33 cellular contexts compared by ENCODE assay signal in genomic region chr5:15137414-15137813, GRCh38.
"Had no signal": no experiment of that assay in that cellular context is flagged by ENCODE, and none has a peak within 500 bp of the region (broad histone marks: within the 10 kb centered on the region; RNA-seq: fewer than 3 reads in every experiment).

No MANE protein-coding gene starts in this region.

- H3K9me3 ChIP-seq: ascending aorta, breast epithelium, colonic mucosa, esophagus squamous epithelium, gastroesophageal sphincter, heart right ventricle had no signal

- H3K27ac ChIP-seq: ascending aorta, breast epithelium, cardiac muscle cell, colonic mucosa, epithelial cell of prostate, esophagus squamous epithelium, gastroesophageal sphincter, heart right ventricle, WERI-Rb-1 had no signal

- H3K4me3 ChIP-seq: ascending aorta, breast epithelium, cardiac muscle cell, colonic mucosa, esophagus squamous epithelium, gastroesophageal sphincter, heart right ventricle had no signal

- H3K36me3 Mint-ChIP-seq: activated CD4-positive, alpha-beta memory T cell treated with anti-CD3 and anti-CD28 coated beads for 36 hours; activated naive CD4-positive, alpha-beta T cell treated with anti-CD3 and anti-CD28 coated beads, Interleukin-2, amount 10 ng/mL, durations not matched to agents 7 days and 5 days; activated naive CD8-positive, alpha-beta T cell treated with anti-CD3 and anti-CD28 coated beads, Interleukin-2, amount 10 ng/mL, durations not matched to agents 7 days and 5 days; brain had no signal

- H3K9me3 Mint-ChIP-seq: activated CD4-positive, alpha-beta T cell treated with anti-CD3 and anti-CD28 coated beads, Interleukin-2, amount 10 ng/mL, durations not matched to agents 24 days and 14 days had no signal

- H3K4me3 Mint-ChIP-seq: activated CD4-positive, alpha-beta memory T cell treated with anti-CD3 and anti-CD28 coated beads for 36 hours; activated CD4-positive, alpha-beta T cell treated with anti-CD3 and anti-CD28 coated beads for 36 hours; activated CD4-positive, alpha-beta T cell treated with anti-CD3 and anti-CD28 coated beads, Interleukin-2, amount 10 ng/mL, durations not matched to agents 24 days and 14 days; activated naive CD4-positive, alpha-beta T cell treated with anti-CD3 and anti-CD28 coated beads, Interleukin-2, amount 10 ng/mL, durations not matched to agents 7 days and 5 days; activated naive CD8-positive, alpha-beta T cell treated with anti-CD3 and anti-CD28 coated beads, Interleukin-2, amount 10 ng/mL, durations not matched to agents 7 days and 5 days; activated T-cell treated with anti-CD3 and anti-CD28 coated beads, Interleukin-2, amount 50 U/mL, for 24 hours; activated T-cell treated with anti-CD3 and anti-CD28 coated beads, Interleukin-2, amount 50 U/mL, for 72 hours; brain; T-helper 17 cell; T-helper 2 cell treated with Interferon-gamma antibody and Interleukin-4, amounts not matched to agents 5 μg/mL and 100 μg/mL, for 36 hours had no signal

- H3K27me3 ChIP-seq: ascending aorta, breast epithelium, cardiac muscle cell, colonic mucosa, esophagus squamous epithelium, gastroesophageal sphincter had no signal

- FAIRE-seq: endometrium, endothelial cell of umbilical vein had no signal

- DNase-seq: activated CD4-positive, alpha-beta memory T cell treated with anti-CD3 and anti-CD28 coated beads for 36 hours; activated CD4-positive, alpha-beta T cell treated with anti-CD3 and anti-CD28 coated beads for 36 hours; activated CD4-positive, alpha-beta T cell treated with anti-CD3 and anti-CD28 coated beads, Interleukin-2, amount 10 ng/mL, durations not matched to agents 24 days and 14 days; activated CD4-positive, CD25-positive, alpha-beta regulatory T cell; activated CD4-positive, CD25-positive, alpha-beta regulatory T cell treated with anti-CD3 and anti-CD28 coated beads, Interleukin-2, amount 50 U/mL, for 72 hours; activated CD8-positive, alpha-beta memory T cell treated with anti-CD3 and anti-CD28 coated beads, Interleukin-2, amount 50 U/mL, for 48 hours; activated gamma-delta T cell; activated naive CD4-positive, alpha-beta T cell; activated naive CD4-positive, alpha-beta T cell treated with anti-CD3 and anti-CD28 coated beads, Interleukin-2, amount 10 ng/mL, durations not matched to agents 7 days and 5 days; activated naive CD8-positive, alpha-beta T cell treated with anti-CD3 and anti-CD28 coated beads, Interleukin-2, amount 10 ng/mL, durations not matched to agents 7 days and 5 days; activated T-cell treated with anti-CD3 and anti-CD28 coated beads for 4 hours; activated T-cell treated with anti-CD3 and anti-CD28 coated beads, Interleukin-2, amount 50 U/mL, for 24 hours; activated T-cell treated with anti-CD3 and anti-CD28 coated beads, Interleukin-2, amount 50 U/mL, for 72 hours; central memory CD4-positive, alpha-beta T cell; cerebellar nuclear complex; colonic mucosa; effector CD8-positive, alpha-beta T cell; esophagus squamous epithelium; foreskin melanocyte; heart right ventricle; T-helper 17 cell; T1000; WERI-Rb-1 had no signal

- ATAC-seq: activated CD4-positive, alpha-beta T cell treated with anti-CD3 and anti-CD28 coated beads for 36 hours; activated naive CD4-positive, alpha-beta T cell treated with anti-CD3 and anti-CD28 coated beads, Interleukin-2, amount 50 U/mL, for 72 hours; activated T-cell treated with anti-CD3 and anti-CD28 coated beads, Interleukin-2, amount 50 U/mL, for 72 hours; gastroesophageal sphincter; heart right ventricle; T-helper 17 cell had no signal

- H3K4me1 ChIP-seq: ascending aorta, breast epithelium, colonic mucosa, esophagus squamous epithelium, gastroesophageal sphincter had no signal

- H3K27me3 Mint-ChIP-seq: activated CD4-positive, alpha-beta memory T cell treated with anti-CD3 and anti-CD28 coated beads for 36 hours; activated CD4-positive, alpha-beta T cell treated with anti-CD3 and anti-CD28 coated beads for 36 hours; activated CD4-positive, alpha-beta T cell treated with anti-CD3 and anti-CD28 coated beads, Interleukin-2, amount 10 ng/mL, durations not matched to agents 24 days and 14 days; activated T-cell treated with anti-CD3 and anti-CD28 coated beads, Interleukin-2, amount 50 U/mL, for 24 hours; T-helper 17 cell had no signal

- H3K36me3 ChIP-seq: ascending aorta, breast epithelium, cardiac muscle cell, colonic mucosa, esophagus squamous epithelium, gastroesophageal sphincter, heart right ventricle, WERI-Rb-1 had no signal

- H3K27ac Mint-ChIP-seq: activated CD4-positive, alpha-beta memory T cell treated with anti-CD3 and anti-CD28 coated beads for 36 hours; activated CD4-positive, alpha-beta T cell treated with anti-CD3 and anti-CD28 coated beads for 36 hours; activated CD4-positive, alpha-beta T cell treated with anti-CD3 and anti-CD28 coated beads, Interleukin-2, amount 10 ng/mL, durations not matched to agents 24 days and 14 days; activated naive CD4-positive, alpha-beta T cell treated with anti-CD3 and anti-CD28 coated beads, Interleukin-2, amount 10 ng/mL, durations not matched to agents 7 days and 5 days; activated naive CD4-positive, alpha-beta T cell treated with anti-CD3 and anti-CD28 coated beads, Interleukin-2, amount 50 U/mL, for 72 hours; activated naive CD8-positive, alpha-beta T cell treated with anti-CD3 and anti-CD28 coated beads, Interleukin-2, amount 10 ng/mL, durations not matched to agents 7 days and 5 days; activated T-cell treated with anti-CD3 and anti-CD28 coated beads, Interleukin-2, amount 50 U/mL, for 24 hours; activated T-cell treated with anti-CD3 and anti-CD28 coated beads, Interleukin-2, amount 50 U/mL, for 72 hours; brain; T-helper 17 cell; T-helper 2 cell treated with Interferon-gamma antibody and Interleukin-4, amounts not matched to agents 5 μg/mL and 100 μg/mL, for 36 hours had no signal

- H3K4me1 Mint-ChIP-seq: activated CD4-positive, alpha-beta T cell treated with anti-CD3 and anti-CD28 coated beads for 36 hours; activated CD4-positive, alpha-beta T cell treated with anti-CD3 and anti-CD28 coated beads, Interleukin-2, amount 10 ng/mL, durations not matched to agents 24 days and 14 days; activated naive CD4-positive, alpha-beta T cell treated with anti-CD3 and anti-CD28 coated beads, Interleukin-2, amount 10 ng/mL, durations not matched to agents 7 days and 5 days; activated naive CD8-positive, alpha-beta T cell treated with anti-CD3 and anti-CD28 coated beads, Interleukin-2, amount 10 ng/mL, durations not matched to agents 7 days and 5 days; brain; T-helper 17 cell had no signal
